In genomic region chr12:55706840-55707671, GRCh38 we compare ENCODE assay signal across 1 cellular context.
TF ChIP-seq lines count a peak whose summit lies in the region.

No MANE protein-coding gene starts in this region.

TF ChIP-seq in HepG2, 621 proteins besides CTCF, POLR2A, EP300 and RAD21 (continues in another document):
- TF ChIP-seq ARID5B (CRISPR knock-in tag; IDR thresholded peaks at IDR 0.05) (no peak), ZNF687 (CRISPR knock-in tag; IDR thresholded peaks at IDR 0.05) (peak; percentile 27; the same call in 1 of the 2 replicates), FOSL2 (CRISPR knock-in tag; IDR thresholded peaks at IDR 0.05) (peak; percentile 77), ZKSCAN1 (IDR thresholded peaks at IDR 0.05; ENCODE audit: low read length) (no peak), NFIB (CRISPR knock-in tag; IDR thresholded peaks at IDR 0.05; ENCODE audit: borderline replicate concordance) (no peak), MXD1 (CRISPR knock-in tag; IDR thresholded peaks at IDR 0.05) (no peak), ZNF326 (CRISPR knock-in tag; IDR thresholded peaks at IDR 0.05; ENCODE audit: borderline replicate concordance) (no peak), REXO4 (CRISPR knock-in tag; IDR thresholded peaks at IDR 0.05; ENCODE audit: borderline replicate concordance) (no peak), ZNF274 (CRISPR knock-in tag; IDR thresholded peaks at IDR 0.05) (0 out of 2 replicates have a peak, but pooled peaks have one; percentile 14), PHB2 (IDR thresholded peaks at IDR 0.05; ENCODE audit: partially characterized antibody) (no peak), POLR2AphosphoS5 (IDR thresholded peaks at IDR 0.05; ENCODE audit: low read depth, low read length) (no peak), GMEB1 (CRISPR knock-in tag; IDR thresholded peaks at IDR 0.05; ENCODE audit: borderline replicate concordance) (no peak), NFE2L1 (CRISPR knock-in tag; IDR thresholded peaks at IDR 0.05; ENCODE audit: borderline replicate concordance) (no peak), CEBPB (IDR thresholded peaks at IDR 0.05; ENCODE audit: borderline replicate concordance, low read depth, low read length) (peak; percentile 55; the same call in 1 of the 2 replicates), ZFP36 (IDR thresholded peaks at IDR 0.05; ENCODE audit: borderline replicate concordance, low read depth, low read length, partially characterized antibody) (no peak), GABPB1 (CRISPR knock-in tag; IDR thresholded peaks at IDR 0.05) (peak; percentile 18; the same call in 1 of the 2 replicates), EZH2 (conservative IDR thresholded peaks at IDR 0.05; ENCODE audit: low read depth, low read length) (peak; percentile 78; the same call in 1 of the 2 replicates), HCFC1 (IDR thresholded peaks at IDR 0.05; ENCODE audit: low read depth, low read length) (no peak), JDP2 (CRISPR knock-in tag; IDR thresholded peaks at IDR 0.05; ENCODE audit: borderline replicate concordance) (no peak), SNRNP70 (IDR thresholded peaks at IDR 0.05; ENCODE audit: low read depth, low read length) (no peak), KIAA2018 (CRISPR knock-in tag; IDR thresholded peaks at IDR 0.05; ENCODE audit: borderline replicate concordance) (no peak), CREB3 (CRISPR knock-in tag; IDR thresholded peaks at IDR 0.05) (no peak)
- TF ChIP-seq, protein P1, sequence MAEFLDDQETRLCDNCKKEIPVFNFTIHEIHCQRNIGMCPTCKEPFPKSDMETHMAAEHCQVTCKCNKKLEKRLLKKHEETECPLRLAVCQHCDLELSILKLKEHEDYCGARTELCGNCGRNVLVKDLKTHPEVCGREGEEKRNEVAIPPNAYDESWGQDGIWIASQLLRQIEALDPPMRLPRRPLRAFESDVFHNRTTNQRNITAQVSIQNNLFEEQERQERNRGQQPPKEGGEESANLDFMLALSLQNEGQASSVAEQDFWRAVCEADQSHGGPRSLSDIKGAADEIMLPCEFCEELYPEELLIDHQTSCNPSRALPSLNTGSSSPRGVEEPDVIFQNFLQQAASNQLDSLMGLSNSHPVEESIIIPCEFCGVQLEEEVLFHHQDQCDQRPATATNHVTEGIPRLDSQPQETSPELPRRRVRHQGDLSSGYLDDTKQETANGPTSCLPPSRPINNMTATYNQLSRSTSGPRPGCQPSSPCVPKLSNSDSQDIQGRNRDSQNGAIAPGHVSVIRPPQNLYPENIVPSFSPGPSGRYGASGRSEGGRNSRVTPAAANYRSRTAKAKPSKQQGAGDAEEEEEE (CRISPR knock-in tag; IDR thresholded peaks at IDR 0.05; ENCODE audit: borderline replicate concordance): no peak
- TF ChIP-seq, protein P2, sequence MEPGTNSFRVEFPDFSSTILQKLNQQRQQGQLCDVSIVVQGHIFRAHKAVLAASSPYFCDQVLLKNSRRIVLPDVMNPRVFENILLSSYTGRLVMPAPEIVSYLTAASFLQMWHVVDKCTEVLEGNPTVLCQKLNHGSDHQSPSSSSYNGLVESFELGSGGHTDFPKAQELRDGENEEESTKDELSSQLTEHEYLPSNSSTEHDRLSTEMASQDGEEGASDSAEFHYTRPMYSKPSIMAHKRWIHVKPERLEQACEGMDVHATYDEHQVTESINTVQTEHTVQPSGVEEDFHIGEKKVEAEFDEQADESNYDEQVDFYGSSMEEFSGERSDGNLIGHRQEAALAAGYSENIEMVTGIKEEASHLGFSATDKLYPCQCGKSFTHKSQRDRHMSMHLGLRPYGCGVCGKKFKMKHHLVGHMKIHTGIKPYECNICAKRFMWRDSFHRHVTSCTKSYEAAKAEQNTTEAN (CRISPR knock-in tag; conservative IDR thresholded peaks at IDR 0.05): no peak
- TF ChIP-seq, protein P3, sequence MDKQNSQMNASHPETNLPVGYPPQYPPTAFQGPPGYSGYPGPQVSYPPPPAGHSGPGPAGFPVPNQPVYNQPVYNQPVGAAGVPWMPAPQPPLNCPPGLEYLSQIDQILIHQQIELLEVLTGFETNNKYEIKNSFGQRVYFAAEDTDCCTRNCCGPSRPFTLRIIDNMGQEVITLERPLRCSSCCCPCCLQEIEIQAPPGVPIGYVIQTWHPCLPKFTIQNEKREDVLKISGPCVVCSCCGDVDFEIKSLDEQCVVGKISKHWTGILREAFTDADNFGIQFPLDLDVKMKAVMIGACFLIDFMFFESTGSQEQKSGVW (CRISPR knock-in tag; IDR thresholded peaks at IDR 0.05; ENCODE audit: borderline replicate concordance): no peak
- TF ChIP-seq, protein P4, sequence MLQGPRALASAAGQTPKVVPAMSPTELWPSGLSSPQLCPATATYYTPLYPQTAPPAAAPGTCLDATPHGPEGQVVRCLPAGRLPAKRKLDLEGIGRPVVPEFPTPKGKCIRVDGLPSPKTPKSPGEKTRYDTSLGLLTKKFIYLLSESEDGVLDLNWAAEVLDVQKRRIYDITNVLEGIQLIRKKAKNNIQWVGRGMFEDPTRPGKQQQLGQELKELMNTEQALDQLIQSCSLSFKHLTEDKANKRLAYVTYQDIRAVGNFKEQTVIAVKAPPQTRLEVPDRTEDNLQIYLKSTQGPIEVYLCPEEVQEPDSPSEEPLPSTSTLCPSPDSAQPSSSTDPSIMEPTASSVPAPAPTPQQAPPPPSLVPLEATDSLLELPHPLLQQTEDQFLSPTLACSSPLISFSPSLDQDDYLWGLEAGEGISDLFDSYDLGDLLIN (CRISPR knock-in tag; IDR thresholded peaks at IDR 0.05; ENCODE audit: borderline replicate concordance): no peak
